27 cellular contexts compared by ENCODE assay signal in the genomic region with DNA sequence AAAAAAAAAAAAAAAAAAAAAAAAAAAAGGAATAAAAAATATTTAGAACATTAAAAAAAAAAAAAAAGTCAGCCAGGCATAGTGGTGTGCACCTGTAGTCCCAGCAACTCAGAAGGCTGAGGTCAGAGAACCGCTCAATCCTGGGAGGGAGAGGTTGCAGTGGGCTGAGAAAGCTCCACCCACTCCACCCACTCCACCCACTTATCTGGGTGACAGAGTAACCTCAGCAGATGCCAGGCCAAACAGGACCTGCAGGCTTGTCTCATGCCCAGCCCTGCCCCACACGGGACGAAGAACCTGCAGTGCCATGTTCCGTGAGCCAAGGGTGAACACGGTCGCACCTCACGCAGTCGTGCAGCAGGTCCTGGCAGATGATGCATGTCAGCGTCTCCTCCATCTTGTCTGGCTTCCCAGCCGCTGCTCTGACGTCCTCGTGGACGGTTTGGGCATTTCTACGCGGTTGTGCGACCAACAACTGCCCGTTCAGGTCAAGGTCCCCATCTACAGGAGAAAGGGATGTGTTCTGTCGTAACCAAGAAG. TPM values are rescaled to one million over a fixed set of nuclear protein-coding genes. Genes with fewer than 3 reads are reported as not detected.
DNase-seq lines count a peak whose midpoint lies in the region; ATAC-seq and TF ChIP-seq lines count a peak whose summit lies in the region.
"Had no signal": no experiment of that assay in that cellular context is flagged by ENCODE, and none has a peak within 500 bp of the region (broad histone marks: within the 10 kb centered on the region; RNA-seq: fewer than 3 reads in every experiment).

No MANE protein-coding gene starts in this region.

- in situ Hi-C loops in Panc1 (cut with HindIII; ENCODE audit: low pct_unique_long_range_greater_than_20kb, low sequenced_read_pairs): no loop called here

- no peaks in the 10 kb centered on the region for H3K9me3 ChIP-seq in Panc1 (ENCODE audit: control insufficient read depth, insufficient read depth, low read depth, low read length)
- H3K9me3 ChIP-seq in left lung: no peaks in the 10 kb centered on the region
- no peaks in the 10 kb centered on the region for H3K9me3 ChIP-seq in upper lobe of right lung
- H3K9me3 ChIP-seq: gastrocnemius medialis, MG63, upper lobe of left lung had no signal

- TF ChIP-seq CTCF in Panc1 (IDR thresholded peaks at IDR 0.05): no peak
- no peak for TF ChIP-seq CTCF in left lung (IDR thresholded peaks at IDR 0.05)
- TF ChIP-seq CTCF in upper lobe of right lung (IDR thresholded peaks at IDR 0.05): no peak

- DNase-seq in activated naive CD8-positive, alpha-beta T cell treated with anti-CD3 and anti-CD28 coated beads, Interleukin-2, amount 10 ng/mL, durations not matched to agents 7 days and 5 days: no peak
- no peak for DNase-seq in activated naive CD8-positive, alpha-beta T cell treated with anti-CD3 and anti-CD28 coated beads, Interleukin-2, amount 50 U/mL, for 24 hours
- no peak for DNase-seq in Panc1 (ENCODE audit: low read depth, low spot score)
- peak in 1 of 2 donors; percentile 71 for DNase-seq in left lung
- no peak for DNase-seq in upper lobe of right lung
- DNase-seq in NOMO-1 treated with dmso at 0.1 percent for 144 hours (lab: John Stamatoyannopoulos, UW; ENCODE audit: unreplicated experiment): no peak
- no peak for DNase-seq in SK-N-DZ (ENCODE audit: low spot score)
- DNase-seq: activated naive CD4-positive, alpha-beta T cell treated with anti-CD3 and anti-CD28 coated beads for 36 hours; anterior cingulate cortex; cortex of kidney; gastrocnemius medialis; HCEC 1CT; left cardiac atrium; MG63; midbrain; natural killer cell; NCI-H2029 treated with DMSO at 0.1 percent for 48 hours; NCI-H2227 treated with DMSO at 0.1 percent for 48 hours; stimulated activated CD4-positive, alpha-beta T cell treated with anti-CD3 and anti-CD28 coated beads, Interleukin-2, amount 100 ng/mL, for 24 hours; upper lobe of left lung had no signal

- peaks cover 17% of the 10 kb centered on the region for H3K36me3 ChIP-seq in Panc1 (ENCODE audit: control insufficient read depth, insufficient read depth, low read length)
- H3K36me3 ChIP-seq in left lung: peaks cover 6 to 93% of the 10 kb centered on the region in 2 donors
- peaks cover 87% of the 10 kb centered on the region for H3K36me3 ChIP-seq in upper lobe of right lung

- no TSS peak for BruUV-seq in Panc1 (replicated peaks; lab: Mats Ljungman, UMichigan)

- no peaks in the 10 kb centered on the region for H3K4me1 ChIP-seq in Panc1 (ENCODE audit: control insufficient read depth, insufficient read depth, low read length)
- no peaks in the 10 kb centered on the region for H3K4me1 ChIP-seq in left lung
- H3K4me1 ChIP-seq in upper lobe of right lung: no peaks in the 10 kb centered on the region
- H3K4me1 ChIP-seq: gastrocnemius medialis, upper lobe of left lung had no signal

- no peak overlapping the region for H3K4me3 Mint-ChIP-seq in activated naive CD8-positive, alpha-beta T cell treated with anti-CD3 and anti-CD28 coated beads, Interleukin-2, amount 10 ng/mL, durations not matched to agents 7 days and 5 days
- no peak overlapping the region for H3K4me3 Mint-ChIP-seq in activated naive CD8-positive, alpha-beta T cell treated with anti-CD3 and anti-CD28 coated beads, Interleukin-2, amount 50 U/mL, for 24 hours
- H3K4me3 Mint-ChIP-seq: activated naive CD4-positive, alpha-beta T cell treated with anti-CD3 and anti-CD28 coated beads for 36 hours; activated T-helper 1 cell treated with anti-CD3 and anti-CD28 coated beads, Interleukin-12 subunit alpha, Interleukin-12 subunit beta, Interleukin-2, Interleukin-4 antibody, amounts not matched to agents 30 ng/mL and 10 ng/mL and 1 ng/mL, durations not matched to agents 14 hours and 24 hours and 36 hours; natural killer cell; T-helper 2 cell treated with Interferon-gamma antibody and Interleukin-4, amounts not matched to agents 5 μg/mL and 100 μg/mL, for 36 hours had no signal

- H3K27ac Mint-ChIP-seq in activated naive CD8-positive, alpha-beta T cell treated with anti-CD3 and anti-CD28 coated beads, Interleukin-2, amount 10 ng/mL, durations not matched to agents 7 days and 5 days: no peak overlapping the region
- H3K27ac Mint-ChIP-seq in activated naive CD8-positive, alpha-beta T cell treated with anti-CD3 and anti-CD28 coated beads, Interleukin-2, amount 50 U/mL, for 24 hours: no peak overlapping the region
- H3K27ac Mint-ChIP-seq: activated naive CD4-positive, alpha-beta T cell treated with anti-CD3 and anti-CD28 coated beads for 36 hours; activated T-helper 1 cell treated with anti-CD3 and anti-CD28 coated beads, Interleukin-12 subunit alpha, Interleukin-12 subunit beta, Interleukin-2, Interleukin-4 antibody, amounts not matched to agents 30 ng/mL and 10 ng/mL and 1 ng/mL, durations not matched to agents 14 hours and 24 hours and 36 hours; natural killer cell; T-helper 2 cell treated with Interferon-gamma antibody and Interleukin-4, amounts not matched to agents 5 μg/mL and 100 μg/mL, for 36 hours had no signal

- no peaks in the 10 kb centered on the region for H3K9me3 Mint-ChIP-seq in activated naive CD8-positive, alpha-beta T cell treated with anti-CD3 and anti-CD28 coated beads, Interleukin-2, amount 10 ng/mL, durations not matched to agents 7 days and 5 days
- H3K9me3 Mint-ChIP-seq in activated naive CD8-positive, alpha-beta T cell treated with anti-CD3 and anti-CD28 coated beads, Interleukin-2, amount 50 U/mL, for 24 hours: no peaks in the 10 kb centered on the region
- H3K9me3 Mint-ChIP-seq: activated naive CD4-positive, alpha-beta T cell treated with anti-CD3 and anti-CD28 coated beads for 36 hours; activated T-helper 1 cell treated with anti-CD3 and anti-CD28 coated beads, Interleukin-12 subunit alpha, Interleukin-12 subunit beta, Interleukin-2, Interleukin-4 antibody, amounts not matched to agents 30 ng/mL and 10 ng/mL and 1 ng/mL, durations not matched to agents 14 hours and 24 hours and 36 hours; natural killer cell; T-helper 2 cell treated with Interferon-gamma antibody and Interleukin-4, amounts not matched to agents 5 μg/mL and 100 μg/mL, for 36 hours had no signal

- peak; percentile 45 for ATAC-seq in activated naive CD8-positive, alpha-beta T cell treated with anti-CD3 and anti-CD28 coated beads, Interleukin-2, amount 10 ng/mL, durations not matched to agents 7 days and 5 days (ENCODE audit: low read depth)
- no peak for ATAC-seq in activated naive CD8-positive, alpha-beta T cell treated with anti-CD3 and anti-CD28 coated beads, Interleukin-2, amount 50 U/mL, for 24 hours
- ATAC-seq in Panc1 (peak; percentile 42; the same call in 1 of the 2 replicates), left lung (peak; percentile 53), upper lobe of right lung (peak; percentile 76), GM18519 (IDR thresholded peaks at IDR 0.05; ENCODE audit: low FRiP score, unreplicated experiment) (no peak)
- ATAC-seq: gastrocnemius medialis, GM12878, natural killer cell had no signal

- POLR2A ChIA-PET in activated naive CD8-positive, alpha-beta T cell treated with anti-CD3 and anti-CD28 coated beads, Interleukin-2, amount 10 ng/mL, durations not matched to agents 7 days and 5 days (lab: Charles Lee): interaction anchor here (0.9 kb wide), 1 partner anchor 30 kb away, joined by 3 read pairs; a partner anchor contains a TSS
- POLR2A ChIA-PET in Panc1 (lab: Charles Lee): no interaction called here

- no peaks in the 10 kb centered on the region for H3K27me3 Mint-ChIP-seq in activated naive CD8-positive, alpha-beta T cell treated with anti-CD3 and anti-CD28 coated beads, Interleukin-2, amount 10 ng/mL, durations not matched to agents 7 days and 5 days
- H3K27me3 Mint-ChIP-seq in activated naive CD8-positive, alpha-beta T cell treated with anti-CD3 and anti-CD28 coated beads, Interleukin-2, amount 50 U/mL, for 24 hours: no peaks in the 10 kb centered on the region

- intact Hi-C loops in Panc1 (cut with micrococcal nuclease; ENCODE audit: unreplicated experiment) (no loop called here), left lung (cut with DNase I) (no loop called here), upper lobe of right lung (cut with DNase I) (no loop called here)

- CTCF ChIA-PET in Panc1 (lab: Charles Lee): no interaction called here

- H3K4me1 Mint-ChIP-seq in activated naive CD8-positive, alpha-beta T cell treated with anti-CD3 and anti-CD28 coated beads, Interleukin-2, amount 10 ng/mL, durations not matched to agents 7 days and 5 days: peaks cover 3% of the 10 kb centered on the region
- no peaks in the 10 kb centered on the region for H3K4me1 Mint-ChIP-seq in activated naive CD8-positive, alpha-beta T cell treated with anti-CD3 and anti-CD28 coated beads, Interleukin-2, amount 50 U/mL, for 24 hours
- H3K4me1 Mint-ChIP-seq: natural killer cell had no signal

- H3K36me3 Mint-ChIP-seq in activated naive CD8-positive, alpha-beta T cell treated with anti-CD3 and anti-CD28 coated beads, Interleukin-2, amount 10 ng/mL, durations not matched to agents 7 days and 5 days: peaks cover 34% of the 10 kb centered on the region
- peaks cover 42% of the 10 kb centered on the region for H3K36me3 Mint-ChIP-seq in activated naive CD8-positive, alpha-beta T cell treated with anti-CD3 and anti-CD28 coated beads, Interleukin-2, amount 50 U/mL, for 24 hours (ENCODE audit: low read depth)

- H3K27ac ChIP-seq in Panc1 (ENCODE audit: low read length) (no peak overlapping the region), left lung (no peak overlapping the region), upper lobe of right lung (no peak overlapping the region)
- H3K27ac ChIP-seq: C4-2B, cardiac muscle cell, gastrocnemius medialis, hepatocyte, upper lobe of left lung had no signal

- no peaks in the 10 kb centered on the region for H3K27me3 ChIP-seq in Panc1 (ENCODE audit: control insufficient read depth, insufficient read depth, low read length)
- H3K27me3 ChIP-seq in left lung: no peaks in the 10 kb centered on the region
- H3K27me3 ChIP-seq in upper lobe of right lung: no peaks in the 10 kb centered on the region
- H3K27me3 ChIP-seq: cardiac muscle cell, gastrocnemius medialis, hepatocyte, MG63, upper lobe of left lung had no signal

- H3K4me3 ChIP-seq in Panc1 (ENCODE audit: low read depth in 2 of 2, low read length in 2 of 2) (no peak overlapping the region), left lung (no peak overlapping the region), upper lobe of right lung (no peak overlapping the region)
- H3K4me3 ChIP-seq: cardiac muscle cell, gastrocnemius medialis, GM12878, hepatocyte, MG63, upper lobe of left lung had no signal

RNA-seq across cellular contexts. Expression of a gene that starts 28.6 kb away (rescaled TPM):
- total RNA-seq in activated naive CD8-positive, alpha-beta T cell treated with anti-CD3 and anti-CD28 coated beads, Interleukin-2, amount 10 ng/mL, durations not matched to agents 7 days and 5 days: 10 to 100 TPM; 93.6 to 96.1 TPM
- total RNA-seq in Panc1 (2021; ENCODE audit: unreplicated experiment) (74.0 TPM), left lung (10 to 100 TPM; 42.2 to 62.6 TPM), upper lobe of right lung (50.2 TPM)
- polyA plus RNA-seq in Panc1 (2012; ENCODE audit: insufficient read length): 54.0 TPM
- 39.3 and 39.5 TPM in 2 replicates for polyA plus RNA-seq in SK-N-DZ (2014; cell fraction: cytosol; rRNA removed)
- 64.9 and 78.1 TPM in 2 replicates for polyA plus RNA-seq in SK-N-DZ (2014; cell fraction: nucleus; rRNA removed)

RNA-seq across cellular contexts. Expression of a gene that starts 30.1 kb away (rescaled TPM):
- 10 to 100 TPM; 63.8 to 64.7 TPM for total RNA-seq in activated naive CD8-positive, alpha-beta T cell treated with anti-CD3 and anti-CD28 coated beads, Interleukin-2, amount 10 ng/mL, durations not matched to agents 7 days and 5 days
- total RNA-seq in Panc1 (2021; ENCODE audit: unreplicated experiment) (61.1 TPM), left lung (10 to 100 TPM; 81.0 to 82.6 TPM), upper lobe of right lung (65.3 TPM)
- polyA plus RNA-seq in Panc1 (2012; ENCODE audit: insufficient read length): 39.2 TPM
- 21.1 and 26.2 TPM in 2 replicates for polyA plus RNA-seq in SK-N-DZ (2014; cell fraction: cytosol; rRNA removed)
- 25.9 and 59.6 TPM in 2 replicates for polyA plus RNA-seq in SK-N-DZ (2014; cell fraction: nucleus; rRNA removed)

Comparison
In these comparisons a context has a peak if more than half of its experiments do, and no peak if none do; other contexts are left out.
1. ATAC-seq: peak in activated naive CD8-positive, alpha-beta T cell treated with anti-CD3 and anti-CD28 coated beads, Interleukin-2, amount 10 ng/mL, durations not matched to agents 7 days and 5 days (single experiment), Panc1 (single experiment), left lung (single experiment) and upper lobe of right lung (single experiment); none in activated naive CD8-positive, alpha-beta T cell treated with anti-CD3 and anti-CD28 coated beads, Interleukin-2, amount 50 U/mL, for 24 hours (single experiment) and GM18519 (single experiment).